Comparison of ENCODE assay signal across 9 cellular contexts in genomic region chr16:30377812-30378235, GRCh38. TPM values are rescaled to one million over a fixed set of nuclear protein-coding genes. Genes with fewer than 3 reads are reported as not detected.
DNase-seq lines count a peak whose midpoint lies in the region; ATAC-seq and TF ChIP-seq lines count a peak whose summit lies in the region.
"Had no signal": no experiment of that assay in that cellular context is flagged by ENCODE, and none has a peak within 500 bp of the region (broad histone marks: within the 10 kb centered on the region; RNA-seq: fewer than 3 reads in every experiment).

No MANE protein-coding gene starts in this region.

- peaks cover 59% of the 10 kb centered on the region for H3K4me1 ChIP-seq in mononuclear cell (ENCODE audit: insufficient read depth, low read length)

- ATAC-seq in GM19438 (IDR thresholded peaks at IDR 0.05; ENCODE audit: low read depth, unreplicated experiment) = peak; percentile 46

- DNase-seq in BJ (ENCODE audit: low read depth) (no peak), HS-27A (ENCODE audit: low read depth) (peak; percentile 70), NOMO-1 (lab: John Stamatoyannopoulos, UW; ENCODE audit: unreplicated experiment in 2 of 2) (peak; percentile 87 to 91), activated T-cell treated with anti-CD3 and anti-CD28 coated beads for 1 hour (ENCODE audit: low read depth) (peak; percentile 85), epithelial cell of esophagus (ENCODE audit: low read depth) (peak; percentile 78)
- DNase-seq in stimulated activated CD8-positive, alpha-beta memory T cell treated with anti-CD3 and anti-CD28 coated beads, Interleukin-2, amount 100 ng/mL, for 1 hour (ENCODE audit: low read depth in 2 of 2) = peak; percentile 76 to 82

- no peaks in the 10 kb centered on the region; the same call in 1 of the 2 replicates for H3K36me3 ChIP-seq in BJ (ENCODE audit: control insufficient read depth, insufficient read depth, low read length)

- H3K4me3 ChIP-seq in BJ (ENCODE audit: low read depth, low read length) = peak overlapping the region; percentile 63
- H3K4me3 ChIP-seq in epithelial cell of esophagus (ENCODE audit: low read length) = peak overlapping the region; percentile 70
- peak overlapping the region; percentile 68 for H3K4me3 ChIP-seq in mononuclear cell (ENCODE audit: low read length)

- CTCF ChIA-PET in BJ (lab: Yijun Ruan, JAX) = interaction anchor here (0.7 to 1.2 kb wide), 2 partner anchors 18 to 30 kb away, joined by 3 read pairs; no protein-coding TSS in a partner anchor

- TF ChIP-seq CTCF in BJ (IDR thresholded peaks at IDR 0.05; ENCODE audit: insufficient read depth, low read depth, low read length) = no peak
- TF ChIP-seq CTCF in epithelial cell of esophagus (IDR thresholded peaks at IDR 0.05; ENCODE audit: insufficient read depth, low read depth, low read length, missing control alignments) = no peak

- POLR2A ChIA-PET in BJ (lab: Charles Lee) = no interaction called here

- no peaks in the 10 kb centered on the region for H3K27me3 ChIP-seq in BJ (ENCODE audit: control insufficient read depth, insufficient read depth, low read length)
- no peaks in the 10 kb centered on the region for H3K27me3 ChIP-seq in mononuclear cell (ENCODE audit: insufficient read depth, low read length)

- H3K9me3 ChIP-seq in mononuclear cell (ENCODE audit: low read depth, low read length) = no peaks in the 10 kb centered on the region

RNA-seq across cellular contexts. Expression of gene MYL11, which starts 3.2 kb away (rescaled TPM):
- polyA plus RNA-seq in BJ (2011; rRNA removed) = 0.59 and 0.69 TPM in 2 replicates
- polyA minus RNA-seq in BJ (2011; rRNA and poly(A)+ RNA removed) = 0.85 TPM in 1 of 2 replicates, not detected in the other
- 2.1 TPM for total RNA-seq in mononuclear cell
- total RNA-seq: T-helper 1 cell treated with Interleukin-12 subunit alpha and Interleukin-12 subunit beta and Interleukin-4 antibody, amounts not matched to agents 30 ng/mL and 1 ng/mL, for 36 hours had no signal

RNA-seq across cellular contexts. Expression of gene SEPTIN1, which starts 4.5 kb away (rescaled TPM):
- polyA plus RNA-seq in BJ (2011; rRNA removed) = 0.17 and 0.22 TPM in 2 replicates
- not detected in 2 replicates for polyA minus RNA-seq in BJ (2011; rRNA and poly(A)+ RNA removed)
- 38.7 TPM for total RNA-seq in mononuclear cell

RNA-seq across cellular contexts. Expression of gene TBC1D10B, which starts 7.5 kb away (rescaled TPM):
- polyA plus RNA-seq in BJ (2011; rRNA removed) = 11.3 and 16.5 TPM in 2 replicates
- 18.3 and 21.9 TPM in 2 replicates for polyA minus RNA-seq in BJ (2011; rRNA and poly(A)+ RNA removed)
- 12.0 TPM for total RNA-seq in mononuclear cell

RNA-seq across cellular contexts. Expression of gene ZNF48, which starts 17.4 kb away (rescaled TPM):
- 2.8 and 4.6 TPM in 2 replicates for polyA plus RNA-seq in BJ (2011; rRNA removed)
- polyA minus RNA-seq in BJ (2011; rRNA and poly(A)+ RNA removed) = 2.6 and 5.3 TPM in 2 replicates
- 3.8 TPM for total RNA-seq in mononuclear cell

RNA-seq across cellular contexts. Expression of gene CD2BP2, which starts 22.7 kb away (rescaled TPM):
- 48.2 and 50.3 TPM in 2 replicates for polyA plus RNA-seq in BJ (2011; rRNA removed)
- 21.3 and 24.1 TPM in 2 replicates for polyA minus RNA-seq in BJ (2011; rRNA and poly(A)+ RNA removed)
- 21.5 TPM for total RNA-seq in mononuclear cell
